15 cellular contexts compared by ENCODE assay signal in genomic region chr7:132035517-132036362, GRCh38.
DNase-seq lines count a peak whose midpoint lies in the region; ATAC-seq and TF ChIP-seq lines count a peak whose summit lies in the region.
"Had no signal": no experiment of that assay in that cellular context is flagged by ENCODE, and none has a peak within 500 bp of the region (broad histone marks: within the 10 kb centered on the region; RNA-seq: fewer than 3 reads in every experiment).

No MANE protein-coding gene starts in this region.

- no peak overlapping the region for H3K27ac ChIP-seq in esophagus muscularis mucosa (replicated peaks in 1 of 4)
- H3K27ac ChIP-seq in gastrocnemius medialis: no peak overlapping the region
- H3K27ac ChIP-seq: 22Rv1 had no signal

- DNase-seq in NCI-H1417 (lab: John Stamatoyannopoulos, UW) (peak in 2 of 3 experiments; percentile 40 to 50), NCI-H1417 treated with DMSO at 0.1 percent for 48 hours (lab: John Stamatoyannopoulos, UW) (no peak), NCI-H345 treated with DMSO at 0.1 percent for 48 hours (lab: John Stamatoyannopoulos, UW; ENCODE audit: unreplicated experiment) (peak; percentile 95), esophagus muscularis mucosa (ENCODE audit: extremely low spot score) (peak; percentile 45), gastrocnemius medialis (peak in 1 of 2 donors; percentile 49), NCI-H1048 (lab: John Stamatoyannopoulos, UW) (no peak), lower leg skin (ENCODE audit: low spot score in 2 of 2) (no peak)
- DNase-seq in effector CD4-positive, alpha-beta T cell: no peak
- DNase-seq: activated CD8-positive, alpha-beta T cell treated with anti-CD3 and anti-CD28 coated beads, Interleukin-2, amount 10 ng/mL, durations not matched to agents 7 days and 5 days; central memory CD4-positive, alpha-beta T cell; effector memory CD4-positive, alpha-beta T cell; GF-D8; T-helper 17 cell had no signal

- H3K27me3 ChIP-seq in esophagus muscularis mucosa: no peaks in the 10 kb centered on the region
- no peaks in the 10 kb centered on the region for H3K27me3 ChIP-seq in gastrocnemius medialis

- H3K36me3 ChIP-seq in esophagus muscularis mucosa: no peaks in the 10 kb centered on the region
- H3K36me3 ChIP-seq in gastrocnemius medialis: no peaks in the 10 kb centered on the region

- TF ChIP-seq CTCF in esophagus muscularis mucosa (IDR thresholded peaks at IDR 0.05) (no peak), gastrocnemius medialis (IDR thresholded peaks at IDR 0.05 in 4 of 5, conservative IDR thresholded peaks at IDR 0.05 in 1 of 5) (no peak), lower leg skin (IDR thresholded peaks at IDR 0.05) (no peak)

- in situ Hi-C loops in gastrocnemius medialis (cut with MboI; ENCODE audit: low sequenced_read_pairs in 4 of 4): no loop called here

- H3K4me1 ChIP-seq in esophagus muscularis mucosa: peaks cover 0 to 5% (median 4%) of the 10 kb centered on the region in 4 donors
- H3K4me1 ChIP-seq in gastrocnemius medialis: peaks cover 3 to 9% of the 10 kb centered on the region in 2 donors

- no peaks in the 10 kb centered on the region for H3K9me3 ChIP-seq in esophagus muscularis mucosa
- H3K9me3 ChIP-seq in gastrocnemius medialis: no peaks in the 10 kb centered on the region

- TF ChIP-seq POLR2A in esophagus muscularis mucosa (IDR thresholded peaks at IDR 0.05; ENCODE audit: low read depth): no peak
- no peak for TF ChIP-seq POLR2A in gastrocnemius medialis (IDR thresholded peaks at IDR 0.05)
- no peak for TF ChIP-seq POLR2A in lower leg skin (IDR thresholded peaks at IDR 0.05)

- TF ChIP-seq EP300 in esophagus muscularis mucosa (IDR thresholded peaks at IDR 0.05): no peak

- WGBS in esophagus muscularis mucosa: 87% methylated on average over 9 of the region's 9 CpGs
- whole genome bisulfite sequencing in lower leg skin, 2 donors: 63 to 76% methylated on average over 9 of the region's 9 CpGs

- ATAC-seq in gastrocnemius medialis: peak; percentile 30 to 66
- ATAC-seq: activated CD8-positive, alpha-beta T cell treated with anti-CD3 and anti-CD28 coated beads, Interleukin-2, amount 10 ng/mL, durations not matched to agents 7 days and 5 days; left lobe of liver; T-helper 17 cell had no signal

- H3K4me3 ChIP-seq in esophagus muscularis mucosa: no peak overlapping the region
- no peak overlapping the region for H3K4me3 ChIP-seq in gastrocnemius medialis
- H3K4me3 ChIP-seq in lower leg skin (ENCODE audit: low read depth, poor library complexity, severe bottlenecking): no peak overlapping the region

- intact Hi-C loops in esophagus muscularis mucosa (cut with DNase I): no loop called here
- intact Hi-C loops in gastrocnemius medialis (cut with DNase I; ENCODE audit: low total_unique reads): no loop called here
- intact Hi-C loops in lower leg skin (cut with DNase I; ENCODE audit: low total_unique reads): no loop called here

Comparison
In these comparisons a context has a peak if more than half of its experiments do, and no peak if none do; other contexts are left out.
1. DNase-seq: peak in NCI-H1417 (2 of 3), NCI-H345 treated with DMSO at 0.1 percent for 48 hours (single experiment) and esophagus muscularis mucosa (single experiment); none in NCI-H1417 treated with DMSO at 0.1 percent for 48 hours (single experiment), effector CD4-positive, alpha-beta T cell (single experiment), NCI-H1048 (single experiment) and lower leg skin (0 of 2).